In genomic region chr16:79143026-79143425, GRCh38 we compare ENCODE assay signal across 29 cellular contexts.
"Had no signal": no experiment of that assay in that cellular context is flagged by ENCODE, and none has a peak within 500 bp of the region (broad histone marks: within the 10 kb centered on the region; RNA-seq: fewer than 3 reads in every experiment).

No MANE protein-coding gene starts in this region.

- H3K79me2 ChIP-seq: parathyroid adenoma had no signal

- H3K27me3 Mint-ChIP-seq: natural killer cell treated with Interleukin-12 subunit alpha and Interleukin-12 subunit beta and Interleukin-15 and Interleukin-18, amount 100 ng/mL, for 72 hours; stimulated activated naive B cell treated with anti-CD40 and anti-IgM and Interleukin-4, amounts not matched to agents 10 μg/mL and 1 μg/mL and 100 μg/mL, for 72 hours; stimulated activated naive CD8-positive, alpha-beta T cell treated with anti-CD3 and anti-CD28 coated beads, Interleukin-15, Interleukin-2, amounts not matched to agents 100 ng/mL and 50 ng/mL, for 24 hours had no signal

- H3K9ac ChIP-seq: parathyroid adenoma had no signal

- H3K4me1 ChIP-seq: parathyroid adenoma, psoas muscle, right lobe of liver, sigmoid colon, thyroid gland, upper lobe of left lung, vagina had no signal

- H2AFZ ChIP-seq: parathyroid adenoma had no signal

- H3K9me3 Mint-ChIP-seq: natural killer cell treated with Interleukin-12 subunit alpha and Interleukin-12 subunit beta and Interleukin-15 and Interleukin-18, amount 100 ng/mL, for 72 hours; nephron progenitor cell; neural crest cell; stimulated activated effector memory CD8-positive, alpha-beta T cell treated with anti-CD3 and anti-CD28 coated beads, Interleukin-12 subunit alpha, Interleukin-12 subunit beta, amount 100 ng/mL, for 72 hours; stimulated activated naive B cell treated with anti-CD40 and anti-IgM and Interleukin-4, amounts not matched to agents 10 μg/mL and 1 μg/mL and 100 μg/mL, for 72 hours; stimulated activated naive CD8-positive, alpha-beta T cell treated with anti-CD3 and anti-CD28 coated beads, Interleukin-15, Interleukin-2, amounts not matched to agents 100 ng/mL and 50 ng/mL, for 24 hours had no signal

- H3K27ac ChIP-seq: neutrophil, ovary, parathyroid adenoma, psoas muscle, right lobe of liver, sigmoid colon, stomach, thoracic aorta, thyroid gland, tibial nerve, upper lobe of left lung, vagina had no signal

- H3K36me3 Mint-ChIP-seq: natural killer cell treated with Interleukin-12 subunit alpha and Interleukin-12 subunit beta and Interleukin-15 and Interleukin-18, amount 100 ng/mL, for 72 hours; stimulated activated effector memory CD8-positive, alpha-beta T cell treated with anti-CD3 and anti-CD28 coated beads, Interleukin-12 subunit alpha, Interleukin-12 subunit beta, amount 100 ng/mL, for 72 hours; stimulated activated naive B cell treated with anti-CD40 and anti-IgM and Interleukin-4, amounts not matched to agents 10 μg/mL and 1 μg/mL and 100 μg/mL, for 72 hours had no signal

- H3K9me3 ChIP-seq: neutrophil, ovary, psoas muscle, right lobe of liver, sigmoid colon, stomach, thoracic aorta, thyroid gland, tibial nerve, upper lobe of left lung, vagina had no signal

- ATAC-seq: natural killer cell treated with Interleukin-12 subunit alpha and Interleukin-12 subunit beta and Interleukin-15 and Interleukin-18, amount 100 ng/mL, for 72 hours; psoas muscle; right cardiac atrium; right lobe of liver; stimulated activated effector memory CD8-positive, alpha-beta T cell treated with anti-CD3 and anti-CD28 coated beads, Interleukin-12 subunit alpha, Interleukin-12 subunit beta, amount 100 ng/mL, for 72 hours; stimulated activated naive B cell treated with anti-CD40 and anti-IgM and Interleukin-4, amounts not matched to agents 10 μg/mL and 1 μg/mL and 100 μg/mL, for 72 hours had no signal

- H3K36me3 ChIP-seq: neutrophil, ovary, right lobe of liver, sigmoid colon, stomach, thoracic aorta, thyroid gland, tibial nerve, upper lobe of left lung, vagina had no signal

- H3K4me1 Mint-ChIP-seq: stimulated activated effector memory CD8-positive, alpha-beta T cell treated with anti-CD3 and anti-CD28 coated beads, Interleukin-12 subunit alpha, Interleukin-12 subunit beta, amount 100 ng/mL, for 72 hours; stimulated activated naive B cell treated with anti-CD40 and anti-IgM and Interleukin-4, amounts not matched to agents 10 μg/mL and 1 μg/mL and 100 μg/mL, for 72 hours had no signal

- H3K4me3 ChIP-seq: ovary, psoas muscle, right lobe of liver, sigmoid colon, stomach, thoracic aorta, thyroid gland, tibial nerve, upper lobe of left lung, vagina had no signal

- H3K27me3 ChIP-seq: neutrophil, ovary, right lobe of liver, sigmoid colon, stomach, thyroid gland, tibial nerve, upper lobe of left lung, vagina had no signal

- H3K4me3 Mint-ChIP-seq: natural killer cell treated with Interleukin-12 subunit alpha and Interleukin-12 subunit beta and Interleukin-15 and Interleukin-18, amount 100 ng/mL, for 72 hours; nephron progenitor cell; neural crest cell; stimulated activated effector memory CD8-positive, alpha-beta T cell treated with anti-CD3 and anti-CD28 coated beads, Interleukin-12 subunit alpha, Interleukin-12 subunit beta, amount 100 ng/mL, for 72 hours; stimulated activated naive B cell treated with anti-CD40 and anti-IgM and Interleukin-4, amounts not matched to agents 10 μg/mL and 1 μg/mL and 100 μg/mL, for 72 hours; stimulated activated naive CD8-positive, alpha-beta T cell treated with anti-CD3 and anti-CD28 coated beads, Interleukin-15, Interleukin-2, amounts not matched to agents 100 ng/mL and 50 ng/mL, for 24 hours had no signal

- H3K27ac Mint-ChIP-seq: natural killer cell treated with Interleukin-12 subunit alpha and Interleukin-12 subunit beta and Interleukin-15 and Interleukin-18, amount 100 ng/mL, for 72 hours; progenitor cell of endocrine pancreas; stimulated activated effector memory CD8-positive, alpha-beta T cell treated with anti-CD3 and anti-CD28 coated beads, Interleukin-12 subunit alpha, Interleukin-12 subunit beta, amount 100 ng/mL, for 72 hours; stimulated activated naive B cell treated with anti-CD40 and anti-IgM and Interleukin-4, amounts not matched to agents 10 μg/mL and 1 μg/mL and 100 μg/mL, for 72 hours; stimulated activated naive CD8-positive, alpha-beta T cell treated with anti-CD3 and anti-CD28 coated beads, Interleukin-15, Interleukin-2, amounts not matched to agents 100 ng/mL and 50 ng/mL, for 24 hours had no signal

- DNase-seq: nephron progenitor cell; nucleus accumbens; ovary; posterior cingulate gyrus; psoas muscle; right cardiac atrium; right lobe of liver; sigmoid colon; small intestine; stimulated activated CD4-positive, alpha-beta T cell treated with anti-CD3 and anti-CD28 coated beads, Interleukin-15, amount 100 ng/mL, for 24 hours; stimulated activated CD4-positive, alpha-beta T cell treated with anti-CD3 and anti-CD28 coated beads, Interleukin-2, amount 100 ng/mL, for 24 hours; stimulated activated CD4-positive, alpha-beta T cell treated with anti-CD3 and anti-CD28 coated beads, Interleukin-2, amount 100 ng/mL, for 48 hours; stimulated activated CD4-positive, alpha-beta T cell treated with anti-CD3 and anti-CD28 coated beads, Interleukin-4, amount 100 ng/mL, for 24 hours; stimulated activated naive B cell treated with anti-CD40 and anti-IgM and Interleukin-4, amounts not matched to agents 10 μg/mL and 1 μg/mL and 100 μg/mL, for 72 hours; stimulated activated naive CD4-positive, alpha-beta T cell treated with Interleukin-2 at 50 U/mL for 16 hours; stomach; thyroid gland; trophoblast cell; upper lobe of left lung had no signal
